ENCODE assay signal across 1 cellular context in genomic region chr1:182430263-182431068, GRCh38.
TF ChIP-seq lines count a peak whose summit lies in the region.

No MANE protein-coding gene starts in this region.

TF ChIP-seq in K562, 482 proteins besides CTCF, POLR2A, EP300 and RAD21 (continued from another document and continues in another):
- no peak for TF ChIP-seq ZBTB11 (CRISPR knock-in tag; IDR thresholded peaks at IDR 0.05)
- TF ChIP-seq ZNF77 (CRISPR knock-in tag; IDR thresholded peaks at IDR 0.05): no peak
- TF ChIP-seq CXXC5 (CRISPR knock-in tag; IDR thresholded peaks at IDR 0.05): peak; percentile 30; the same call in 1 of the 2 replicates
- no peak for TF ChIP-seq NR0B1 (IDR thresholded peaks at IDR 0.05; ENCODE audit: partially characterized antibody)
- no peak for TF ChIP-seq ZSCAN29 (IDR thresholded peaks at IDR 0.05)
- TF ChIP-seq SNRNP70 (optimal IDR thresholded peaks at IDR 0.05; ENCODE audit: low read depth, low read length): no peak
- TF ChIP-seq VEZF1 (CRISPR knock-in tag; IDR thresholded peaks at IDR 0.05): 0 out of 2 replicates have a peak, but pooled peaks have one; percentile 16
- TF ChIP-seq BRCA1 (IDR thresholded peaks at IDR 0.05): no peak
- no peak for TF ChIP-seq BRCA1 (CRISPR knock-in tag; IDR thresholded peaks at IDR 0.05)
- TF ChIP-seq EP400 (IDR thresholded peaks at IDR 0.05): no peak
- TF ChIP-seq ZFP30 (CRISPR knock-in tag; IDR thresholded peaks at IDR 0.05; ENCODE audit: borderline replicate concordance): no peak
- no peak for TF ChIP-seq ZNF134 (CRISPR knock-in tag; conservative IDR thresholded peaks at IDR 0.05)
- TF ChIP-seq CBX1 (IDR thresholded peaks at IDR 0.05; ENCODE audit: low read depth): no peak
- no peak for TF ChIP-seq AFF1 (IDR thresholded peaks at IDR 0.05; ENCODE audit: low read depth in 1 of 2, partially characterized antibody in 2 of 2)
- no peak for TF ChIP-seq NFE2L1 (tag; IDR thresholded peaks at IDR 0.05; ENCODE audit: borderline replicate concordance, low read depth)
- no peak for TF ChIP-seq FIP1L1 (IDR thresholded peaks at IDR 0.05; ENCODE audit: low read depth, low read length, poor library complexity, severe bottlenecking)
- TF ChIP-seq FOXP4 (CRISPR knock-in tag; IDR thresholded peaks at IDR 0.05; ENCODE audit: borderline replicate concordance): no peak
- TF ChIP-seq ZNF75A (CRISPR knock-in tag; IDR thresholded peaks at IDR 0.05): no peak
- no peak for TF ChIP-seq CREB1 (IDR thresholded peaks at IDR 0.05)
- TF ChIP-seq CREB1 (CRISPR knock-in tag; IDR thresholded peaks at IDR 0.05): no peak
- no peak for TF ChIP-seq TSHZ1 (CRISPR knock-in tag; IDR thresholded peaks at IDR 0.05)
- TF ChIP-seq ZBTB8A (IDR thresholded peaks at IDR 0.05; ENCODE audit: partially characterized antibody): no peak
- peak; percentile 18; the same call in 1 of the 2 replicates for TF ChIP-seq MGA (IDR thresholded peaks at IDR 0.05)
- TF ChIP-seq MTA2 (IDR thresholded peaks at IDR 0.05; ENCODE audit: low read depth): no peak
- TF ChIP-seq MEIS2 (IDR thresholded peaks at IDR 0.05; ENCODE audit: partially characterized antibody): peak; percentile 61
- TF ChIP-seq ADNP (tag; IDR thresholded peaks at IDR 0.05): no peak
- no peak for TF ChIP-seq RNF2 (IDR thresholded peaks at IDR 0.05)
